37 cellular contexts compared by ENCODE assay signal in the genomic region with DNA sequence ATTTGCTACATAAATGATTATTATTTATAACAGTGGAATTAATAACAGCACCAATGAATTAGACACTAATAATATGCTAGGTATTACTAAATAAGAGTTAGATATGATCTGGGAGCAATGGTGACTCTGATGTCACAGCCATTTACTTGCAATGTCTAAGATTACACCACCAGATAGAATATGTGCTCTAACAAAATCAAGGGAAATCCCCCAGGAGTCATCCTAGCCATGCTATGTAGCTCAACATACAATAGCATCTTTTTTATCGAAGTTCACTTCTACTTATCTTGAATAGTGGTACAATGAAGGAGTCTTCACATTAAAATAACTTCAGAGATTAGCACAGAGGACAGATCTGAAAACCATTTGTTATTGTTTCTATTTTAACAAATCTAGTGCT.
"Had no signal": no experiment of that assay in that cellular context is flagged by ENCODE, and none has a peak within 500 bp of the region (broad histone marks: within the 10 kb centered on the region; RNA-seq: fewer than 3 reads in every experiment).

No MANE protein-coding gene starts in this region.

- H3K27me3 ChIP-seq: Peyer's patch had no signal

- H3K4me1 ChIP-seq: Peyer's patch had no signal

- H3K4me1 Mint-ChIP-seq: activated CD4-positive, alpha-beta T cell treated with anti-CD3 and anti-CD28 coated beads, Interleukin-2, amount 10 ng/mL, durations not matched to agents 24 days and 14 days; activated naive CD8-positive, alpha-beta T cell treated with anti-CD3 and anti-CD28 coated beads for 36 hours had no signal

- H3K27ac ChIP-seq: KMS-11, Peyer's patch, RWPE1, WERI-Rb-1 had no signal

- H3K9ac ChIP-seq: KMS-11 had no signal

- H3K36me3 ChIP-seq: WERI-Rb-1 had no signal

- H3K4me3 Mint-ChIP-seq: activated CD4-positive, alpha-beta T cell treated with anti-CD3 and anti-CD28 coated beads, Interleukin-2, amount 10 ng/mL, durations not matched to agents 24 days and 14 days; activated CD8-positive, alpha-beta T cell treated with anti-CD3 and anti-CD28 coated beads, Interleukin-2, amount 10 ng/mL, durations not matched to agents 7 days and 5 days; activated naive CD8-positive, alpha-beta T cell treated with anti-CD3 and anti-CD28 coated beads for 36 hours had no signal

- H3K27me3 Mint-ChIP-seq: activated CD4-positive, alpha-beta T cell treated with anti-CD3 and anti-CD28 coated beads, Interleukin-2, amount 10 ng/mL, durations not matched to agents 24 days and 14 days had no signal

- H3K4me2 ChIP-seq: KMS-11 had no signal

- ATAC-seq: activated CD8-positive, alpha-beta T cell treated with anti-CD3 and anti-CD28 coated beads, Interleukin-2, amount 10 ng/mL, durations not matched to agents 7 days and 5 days; PC-3; Right ventricle myocardium inferior had no signal

- H3K36me3 Mint-ChIP-seq: activated naive CD8-positive, alpha-beta T cell treated with anti-CD3 and anti-CD28 coated beads for 36 hours had no signal

- H3K27ac Mint-ChIP-seq: activated CD4-positive, alpha-beta T cell treated with anti-CD3 and anti-CD28 coated beads, Interleukin-2, amount 10 ng/mL, durations not matched to agents 24 days and 14 days; activated CD8-positive, alpha-beta T cell treated with anti-CD3 and anti-CD28 coated beads, Interleukin-2, amount 10 ng/mL, durations not matched to agents 7 days and 5 days; activated naive CD8-positive, alpha-beta T cell treated with anti-CD3 and anti-CD28 coated beads for 36 hours had no signal

- H3K4me3 ChIP-seq: Peyer's patch had no signal

- DNase-seq: activated CD4-positive, alpha-beta T cell treated with anti-CD3 and anti-CD28 coated beads for 1 hour; activated CD4-positive, alpha-beta T cell treated with anti-CD3 and anti-CD28 coated beads, Interleukin-2, amount 10 ng/mL, durations not matched to agents 24 days and 14 days; activated CD4-positive, alpha-beta T cell treated with anti-CD3 and anti-CD28 coated beads, Interleukin-2, amount 50 U/mL, for 48 hours; activated CD4-positive, CD25-positive, alpha-beta regulatory T cell; activated CD8-positive, alpha-beta memory T cell treated with anti-CD3 and anti-CD28 coated beads, Interleukin-2, amount 50 U/mL, for 4 hours; activated CD8-positive, alpha-beta T cell treated with anti-CD3 and anti-CD28 coated beads, Interleukin-2, amount 10 ng/mL, durations not matched to agents 7 days and 5 days; activated effector memory CD4-positive, alpha-beta T cell treated with anti-CD3 and anti-CD28 coated beads, Interleukin-2, amount 50 U/mL, for 16 hours; activated naive CD4-positive, alpha-beta T cell; activated naive CD4-positive, alpha-beta T cell treated with anti-CD3 and anti-CD28 coated beads, Interleukin-2, amount 50 U/mL, for 16 hours; activated naive CD8-positive, alpha-beta T cell treated with anti-CD3 and anti-CD28 coated beads for 36 hours; activated T-cell treated with anti-CD3 and anti-CD28 coated beads for 4 hours; activated T-cell treated with anti-CD3 and anti-CD28 coated beads, Interleukin-2, amount 50 U/mL, for 48 hours; amniotic stem cell; aorta; cerebellar nuclear complex; NCI-H1092 treated with DMSO at 0.1 percent for 48 hours; NCI-H1417; NCI-H146; NCI-H187; NCI-H2029 treated with DMSO at 0.1 percent for 48 hours; NCI-H2107; NCI-H2171; NCI-H510A; NCI-H526; NCI-H748 treated with DMSO at 0.1 percent for 48 hours; NK-92 treated with Interleukin-12 subunit alpha and Interleukin-12 subunit beta, amount 100 ng/mL, for 24 hours; PC-3; Peyer's patch; SIG-M5; SW 1271; T-helper 1 cell; T-helper 2 cell; T-helper 9 cell; WERI-Rb-1 had no signal
